1 cellular context compared by ENCODE assay signal in genomic region chr19:43561144-43561970, GRCh38.
TF ChIP-seq lines count a peak whose summit lies in the region.

No MANE protein-coding gene starts in this region.

TF ChIP-seq in HEK293, 187 proteins besides CTCF, POLR2A, EP300 and RAD21 (continued from another document):
- TF ChIP-seq ZNF112 (tag by site-specific recombination; IDR thresholded peaks at IDR 0.05) (no peak), ZNF449 (tag by site-specific recombination; IDR thresholded peaks at IDR 0.05) (no peak), ZNF239 (tag by site-specific recombination; IDR thresholded peaks at IDR 0.05) (no peak), RBAK (tag by site-specific recombination; IDR thresholded peaks at IDR 0.05) (no peak)
